In the genomic region with DNA sequence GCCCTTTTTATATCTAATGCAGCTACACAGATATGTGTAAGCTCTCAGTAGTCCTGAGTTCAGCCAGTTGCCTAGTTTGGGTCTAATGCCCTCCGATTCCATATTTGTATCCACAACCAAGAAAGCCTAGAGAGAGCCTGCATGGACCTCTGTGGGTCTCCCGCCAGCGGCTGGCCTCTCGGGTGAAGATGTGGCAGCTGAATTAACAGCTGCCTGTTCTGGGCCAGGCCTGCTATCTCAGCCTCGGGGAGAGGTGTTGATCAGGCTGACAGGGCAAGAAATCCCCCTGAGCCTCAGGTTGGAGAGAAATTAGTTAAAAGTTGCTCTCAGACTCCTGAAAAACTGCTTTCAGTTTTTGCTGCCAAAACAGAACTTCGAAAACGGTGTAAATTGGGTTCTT, we compare ENCODE assay signal across 9 cellular contexts. TPM values are rescaled to one million over a fixed set of nuclear protein-coding genes. Genes with fewer than 3 reads are reported as not detected.
A peak's percentile ranks its signal among the peaks of the same experiment; 100 is the strongest.
DNase-seq lines count a peak whose midpoint lies in the region; ATAC-seq and TF ChIP-seq lines count a peak whose summit lies in the region.
"Had no signal": no experiment of that assay in that cellular context is flagged by ENCODE, and none has a peak within 500 bp of the region (broad histone marks: within the 10 kb centered on the region; RNA-seq: fewer than 3 reads in every experiment).

No MANE protein-coding gene starts in this region.

- H4K8ac ChIP-seq in trophoblast cell (ENCODE audit: low read depth, low read length), result peak overlapping the region; percentile 87

- H3K23ac ChIP-seq in trophoblast cell (ENCODE audit: low read length), result no peak overlapping the region

- TF ChIP-seq CTCF in epithelial cell of esophagus (IDR thresholded peaks at IDR 0.05; ENCODE audit: insufficient read depth, low read depth, low read length, missing control alignments) (no peak), CD14-positive monocyte (IDR thresholded peaks at IDR 0.05) (no peak)

- H2AK5ac ChIP-seq in trophoblast cell (ENCODE audit: low read length), result peak overlapping the region; percentile 32

- peaks cover 21% of the 10 kb centered on the region for H3K79me2 ChIP-seq in trophoblast cell (ENCODE audit: control insufficient read depth, insufficient read depth, low read length, poor library complexity)

- H4K12ac ChIP-seq in trophoblast cell (ENCODE audit: low read depth, low read length), result no peak overlapping the region

- H2BK5ac ChIP-seq in trophoblast cell (ENCODE audit: low read depth, low read length, poor library complexity), result peak overlapping the region; percentile 74

- peak overlapping the region; percentile 51 for H2BK12ac ChIP-seq in trophoblast cell (ENCODE audit: low read length)

- peak overlapping the region; percentile 67 for H2BK120ac ChIP-seq in trophoblast cell (ENCODE audit: insufficient read depth, low read length, poor library complexity)

- H3K4ac ChIP-seq in trophoblast cell (ENCODE audit: low read depth, low read length), result peak overlapping the region; percentile 76

- H3K4me3 ChIP-seq in epithelial cell of esophagus (ENCODE audit: low read length) (peak overlapping the region; percentile 47), trophoblast cell (ENCODE audit: low read depth, low read length) (no peak overlapping the region)

- intact Hi-C loops in CD14-positive monocyte (cut with micrococcal nuclease), result no loop called here

- peak overlapping the region; percentile 81 for H3K18ac ChIP-seq in trophoblast cell (ENCODE audit: low read length)

- peak overlapping the region; percentile 96 for H3K27ac ChIP-seq in trophoblast cell (ENCODE audit: low read depth, low read length)

- peak overlapping the region in 1 of 2 donors; percentile 7 for H3K27ac Mint-ChIP-seq in stimulated activated naive CD8-positive, alpha-beta T cell treated with anti-CD3 and anti-CD28 coated beads, Interleukin-15, amount 100 ng/mL, for 72 hours
- H3K27ac Mint-ChIP-seq in CD14-positive monocyte, result no peak overlapping the region

- ATAC-seq in stimulated activated naive CD8-positive, alpha-beta T cell treated with anti-CD3 and anti-CD28 coated beads, Interleukin-15, amount 100 ng/mL, for 72 hours, result no peak
- no peak for ATAC-seq in HG03097 (IDR thresholded peaks at IDR 0.05; ENCODE audit: low FRiP score, unreplicated experiment)

- peak overlapping the region; percentile 31 for H3K4me2 ChIP-seq in trophoblast cell (ENCODE audit: low read length)

- H3K9me3 ChIP-seq in trophoblast cell (ENCODE audit: insufficient read depth, low read depth, low read length), result no peaks in the 10 kb centered on the region

- H3K79me1 ChIP-seq in trophoblast cell (ENCODE audit: low read length), result peaks cover 17% of the 10 kb centered on the region

- no peaks in the 10 kb centered on the region for H3K27me3 Mint-ChIP-seq in stimulated activated naive CD8-positive, alpha-beta T cell treated with anti-CD3 and anti-CD28 coated beads, Interleukin-15, amount 100 ng/mL, for 72 hours
- H3K27me3 Mint-ChIP-seq in CD14-positive monocyte (ENCODE audit: low read depth in 3 of 3), result peaks cover 0 to 3% (median 2%) of the 10 kb centered on the region in 3 donors

- H2AFZ ChIP-seq in trophoblast cell (ENCODE audit: insufficient read depth, low read length, poor library complexity), result no peak overlapping the region

- peaks cover 37 to 40% of the 10 kb centered on the region in 2 experiments for H3K4me1 ChIP-seq in trophoblast cell (ENCODE audit: control insufficient read depth in 1 of 2, insufficient read depth in 2 of 2, low read length in 2 of 2)

- no peaks in the 10 kb centered on the region for H3K27me3 ChIP-seq in trophoblast cell (ENCODE audit: insufficient read depth, low read length)

- H3K36me3 Mint-ChIP-seq in CD14-positive monocyte, result no peaks in the 10 kb centered on the region

- no CpG with 5 or more reads among the region's 7 CpGs for WGBS in trophoblast cell (ENCODE audit: extremely low coverage, insufficient coverage, insufficient read length)

- H3K14ac ChIP-seq in trophoblast cell (ENCODE audit: low read length), result peak overlapping the region; percentile 42

- DNase-seq in DMS79 treated with DMSO at 0.1 percent for 48 hours (lab: John Stamatoyannopoulos, UW), result peak; percentile 54
- peak; percentile 49 for DNase-seq in NAMALWA (ENCODE audit: low spot score)
- no peak for DNase-seq in epithelial cell of esophagus (ENCODE audit: low read depth)
- DNase-seq in trophoblast cell, result no peak
- DNase-seq in dermis blood vessel endothelial cell, result no peak
- no peak for DNase-seq in stimulated activated naive CD8-positive, alpha-beta T cell treated with anti-CD3 and anti-CD28 coated beads, Interleukin-15, amount 100 ng/mL, for 72 hours
- DNase-seq in CD14-positive monocyte (ENCODE audit: low spot score), result no peak
- DNase-seq: NCI-H2227 treated with DMSO at 0.1 percent for 48 hours had no signal

- peak overlapping the region; percentile 74 for H4K91ac ChIP-seq in trophoblast cell (ENCODE audit: low read depth, low read length)

- H3K4me3 Mint-ChIP-seq in stimulated activated naive CD8-positive, alpha-beta T cell treated with anti-CD3 and anti-CD28 coated beads, Interleukin-15, amount 100 ng/mL, for 72 hours, result no peak overlapping the region
- no peak overlapping the region for H3K4me3 Mint-ChIP-seq in CD14-positive monocyte

- no peaks in the 10 kb centered on the region for H3K9me3 Mint-ChIP-seq in stimulated activated naive CD8-positive, alpha-beta T cell treated with anti-CD3 and anti-CD28 coated beads, Interleukin-15, amount 100 ng/mL, for 72 hours
- H3K9me3 Mint-ChIP-seq in CD14-positive monocyte, result no peaks in the 10 kb centered on the region

- peak overlapping the region; percentile 14 for H3K9ac ChIP-seq in trophoblast cell (ENCODE audit: low read length)

- peaks cover 0 to 2% of the 10 kb centered on the region in 2 experiments for H3K36me3 ChIP-seq in trophoblast cell (ENCODE audit: control insufficient read depth in 1 of 2, insufficient read depth in 2 of 2, low read length in 2 of 2)

- H3K4me1 Mint-ChIP-seq in stimulated activated naive CD8-positive, alpha-beta T cell treated with anti-CD3 and anti-CD28 coated beads, Interleukin-15, amount 100 ng/mL, for 72 hours, result peaks cover 6% of the 10 kb centered on the region
- H3K4me1 Mint-ChIP-seq in CD14-positive monocyte, result peaks cover 31% of the 10 kb centered on the region

RNA-seq across cellular contexts. Expression of a gene that starts 19.8 kb away (rescaled TPM):
- 188 and 193 TPM in 2 replicates for polyA plus RNA-seq in trophoblast cell (2013)
- 23.0 and 29.9 TPM in 2 replicates for total RNA-seq in dermis blood vessel endothelial cell
- not detected for polyA plus RNA-seq in CD14-positive monocyte

RNA-seq across cellular contexts. Expression of a gene that starts 36.5 kb away (rescaled TPM):
- polyA plus RNA-seq in trophoblast cell (2013), result 22.8 and 23.4 TPM in 2 replicates
- 17.3 and 19.9 TPM in 2 replicates for total RNA-seq in dermis blood vessel endothelial cell
- 1 to 10 TPM; 6.0 to 6.1 TPM for polyA plus RNA-seq in CD14-positive monocyte

RNA-seq across cellular contexts. Expression of a gene that starts 36.7 kb away (rescaled TPM):
- polyA plus RNA-seq in trophoblast cell (2013), result 47.4 and 49.7 TPM in 2 replicates
- 18.5 and 19.4 TPM in 2 replicates for total RNA-seq in dermis blood vessel endothelial cell
- polyA plus RNA-seq in CD14-positive monocyte, result 10 to 100 TPM; 23.9 to 26.3 TPM

RNA-seq across cellular contexts. Expression of a gene that starts 42.3 kb away (rescaled TPM):
- 22.6 and 22.9 TPM in 2 replicates for polyA plus RNA-seq in trophoblast cell (2013)
- 38.9 and 39.5 TPM in 2 replicates for total RNA-seq in dermis blood vessel endothelial cell
- 1 to 10 TPM; 1.2 to 2.4 TPM for polyA plus RNA-seq in CD14-positive monocyte

Comparison
In these comparisons a context has a peak if more than half of its experiments do, and no peak if none do; other contexts are left out.
1. DNase-seq: peak in DMS79 treated with DMSO at 0.1 percent for 48 hours (single experiment) and NAMALWA (single experiment); none in epithelial cell of esophagus (single experiment), trophoblast cell (0 of 2), dermis blood vessel endothelial cell (single experiment), stimulated activated naive CD8-positive, alpha-beta T cell treated with anti-CD3 and anti-CD28 coated beads, Interleukin-15, amount 100 ng/mL, for 72 hours (0 of 2) and CD14-positive monocyte (single experiment).